In the genomic region with DNA sequence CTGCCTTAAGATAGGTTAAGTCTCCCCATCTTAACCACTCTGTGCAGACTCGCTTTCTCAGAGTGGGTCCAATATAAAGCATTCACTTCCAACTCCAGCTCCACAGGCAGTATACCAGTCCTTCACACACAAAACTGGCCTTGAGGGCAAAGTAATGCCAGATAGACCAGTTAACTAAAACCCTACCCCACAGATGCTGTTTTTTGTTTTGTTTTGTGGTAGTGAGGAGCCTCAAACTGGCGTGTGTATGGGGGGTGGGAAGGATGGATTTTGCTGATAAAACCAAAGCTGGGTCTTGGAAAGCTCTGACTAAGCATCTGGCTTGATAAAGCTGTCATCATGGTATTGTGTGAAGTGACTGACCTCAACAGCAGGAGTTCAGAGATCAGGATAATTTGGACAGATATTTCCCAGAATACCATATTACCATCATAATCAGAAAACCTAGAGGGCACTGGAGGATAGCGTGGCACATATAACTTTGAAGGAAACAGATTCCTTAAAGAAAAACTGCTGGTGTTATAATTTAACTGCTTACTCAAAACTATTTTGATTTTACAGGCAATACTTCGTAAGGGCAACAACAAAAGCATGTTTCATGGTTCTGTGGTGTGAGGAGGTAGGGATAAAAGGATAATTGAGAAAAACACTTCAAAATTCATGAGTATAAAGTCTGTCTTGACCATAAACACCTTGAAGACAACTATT, we compare ENCODE assay signal across 2 cellular contexts.
TF ChIP-seq lines count a peak whose summit lies in the region.

No MANE protein-coding gene starts in this region.

TF ChIP-seq in IMR-90, 13 proteins besides CTCF, POLR2A, EP300 and RAD21:
- TF ChIP-seq MAFK (IDR thresholded peaks at IDR 0.05; ENCODE audit: low read depth, low read length) (peak; percentile 58; the same call in 1 of the 2 replicates), NFE2L2 (IDR thresholded peaks at IDR 0.05; ENCODE audit: low read depth, low read length) (no peak)
TF ChIP-seq in IMR-90: peak in this region for 1.

TF ChIP-seq in K562, 482 proteins besides CTCF, POLR2A, EP300 and RAD21 (continues in another document):
- no peak for TF ChIP-seq SAFB2 (IDR thresholded peaks at IDR 0.05; ENCODE audit: borderline replicate concordance, low read depth, low read length, severe bottlenecking)
- peak; percentile 99 for TF ChIP-seq HMBOX1 (IDR thresholded peaks at IDR 0.05)
- peak; percentile 92 for TF ChIP-seq POLR2AphosphoS5 (IDR thresholded peaks at IDR 0.05; ENCODE audit: control insufficient read depth, insufficient read depth, low read depth, low read length)
- 0 out of 2 replicates have a peak, but pooled peaks have one; percentile 24 for TF ChIP-seq SIN3B (IDR thresholded peaks at IDR 0.05; ENCODE audit: low read depth)
- TF ChIP-seq SRSF9 (IDR thresholded peaks at IDR 0.05; ENCODE audit: borderline replicate concordance, low read depth, low read length), result no peak
- TF ChIP-seq NFIX (CRISPR knock-in tag; IDR thresholded peaks at IDR 0.05; ENCODE audit: low read depth), result no peak
- 0 out of 2 replicates have a peak, but pooled peaks have one; percentile 16 for TF ChIP-seq RFX1 (IDR thresholded peaks at IDR 0.05)
- peak in 1 of 2 experiments; percentile 87; a peak in 2 of 4 replicates for TF ChIP-seq TEAD1 (CRISPR knock-in tag; IDR thresholded peaks at IDR 0.05)
- no peak for TF ChIP-seq POLR2H (tag; IDR thresholded peaks at IDR 0.05; ENCODE audit: low read depth)
- TF ChIP-seq TOE1 (IDR thresholded peaks at IDR 0.05; ENCODE audit: borderline replicate concordance), result peak; percentile 70; the same call in 1 of the 2 replicates
- TF ChIP-seq TOE1 (CRISPR knock-in tag; IDR thresholded peaks at IDR 0.05; ENCODE audit: borderline replicate concordance, low read depth), result no peak
- peak; percentile 76 for TF ChIP-seq ZEB2 (IDR thresholded peaks at IDR 0.05)
- 0 out of 2 replicates have a peak, but pooled peaks have one; percentile 32 for TF ChIP-seq MXI1 (IDR thresholded peaks at IDR 0.05; ENCODE audit: low read depth, low read length)
- TF ChIP-seq ZBTB26 (CRISPR knock-in tag; IDR thresholded peaks at IDR 0.05), result no peak
- peak; percentile 85; the same call in 1 of the 2 replicates for TF ChIP-seq MTA1 (IDR thresholded peaks at IDR 0.05; ENCODE audit: borderline replicate concordance)
- TF ChIP-seq GTF2A2 (tag; IDR thresholded peaks at IDR 0.05), result no peak
- peak; percentile 98 for TF ChIP-seq DMBX1 (CRISPR knock-in tag; IDR thresholded peaks at IDR 0.05; ENCODE audit: borderline replicate concordance)
- TF ChIP-seq, protein P1, sequence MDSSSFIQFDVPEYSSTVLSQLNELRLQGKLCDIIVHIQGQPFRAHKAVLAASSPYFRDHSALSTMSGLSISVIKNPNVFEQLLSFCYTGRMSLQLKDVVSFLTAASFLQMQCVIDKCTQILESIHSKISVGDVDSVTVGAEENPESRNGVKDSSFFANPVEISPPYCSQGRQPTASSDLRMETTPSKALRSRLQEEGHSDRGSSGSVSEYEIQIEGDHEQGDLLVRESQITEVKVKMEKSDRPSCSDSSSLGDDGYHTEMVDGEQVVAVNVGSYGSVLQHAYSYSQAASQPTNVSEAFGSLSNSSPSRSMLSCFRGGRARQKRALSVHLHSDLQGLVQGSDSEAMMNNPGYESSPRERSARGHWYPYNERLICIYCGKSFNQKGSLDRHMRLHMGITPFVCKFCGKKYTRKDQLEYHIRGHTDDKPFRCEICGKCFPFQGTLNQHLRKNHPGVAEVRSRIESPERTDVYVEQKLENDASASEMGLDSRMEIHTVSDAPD (CRISPR knock-in tag; IDR thresholded peaks at IDR 0.05), result no peak
- peak; percentile 60 to 70 for TF ChIP-seq FOXK2 (conservative IDR thresholded peaks at IDR 0.05 in 1 of 2, IDR thresholded peaks at IDR 0.05 in 1 of 2; ENCODE audit: low read depth in 2 of 2)
- no peak for TF ChIP-seq POLR3A (IDR thresholded peaks at IDR 0.05; ENCODE audit: borderline replicate concordance, extremely low read depth, insufficient read depth, insufficient read length)
- peak; percentile 91 for TF ChIP-seq NFIC (IDR thresholded peaks at IDR 0.05)
- no peak for TF ChIP-seq SAFB (IDR thresholded peaks at IDR 0.05; ENCODE audit: borderline replicate concordance, low read depth, low read length)
- peak; percentile 91 for TF ChIP-seq ZNF175 (CRISPR knock-in tag; IDR thresholded peaks at IDR 0.05; ENCODE audit: low read depth)
- TF ChIP-seq TAF1 (IDR thresholded peaks at IDR 0.05; ENCODE audit: control insufficient read depth, extremely low read depth, insufficient read depth, low read length, severe bottlenecking), result no peak
- peak; percentile 81 for TF ChIP-seq ATF7 (IDR thresholded peaks at IDR 0.05)
- TF ChIP-seq ZSCAN32 (CRISPR knock-in tag; IDR thresholded peaks at IDR 0.05), result no peak
- peak; percentile 98 for TF ChIP-seq FOSL1 (tag; conservative IDR thresholded peaks at IDR 0.05)
- no peak; the same call in 1 of the 2 replicates for TF ChIP-seq ELF1 (tag; IDR thresholded peaks at IDR 0.05)
- TF ChIP-seq, protein P2, sequence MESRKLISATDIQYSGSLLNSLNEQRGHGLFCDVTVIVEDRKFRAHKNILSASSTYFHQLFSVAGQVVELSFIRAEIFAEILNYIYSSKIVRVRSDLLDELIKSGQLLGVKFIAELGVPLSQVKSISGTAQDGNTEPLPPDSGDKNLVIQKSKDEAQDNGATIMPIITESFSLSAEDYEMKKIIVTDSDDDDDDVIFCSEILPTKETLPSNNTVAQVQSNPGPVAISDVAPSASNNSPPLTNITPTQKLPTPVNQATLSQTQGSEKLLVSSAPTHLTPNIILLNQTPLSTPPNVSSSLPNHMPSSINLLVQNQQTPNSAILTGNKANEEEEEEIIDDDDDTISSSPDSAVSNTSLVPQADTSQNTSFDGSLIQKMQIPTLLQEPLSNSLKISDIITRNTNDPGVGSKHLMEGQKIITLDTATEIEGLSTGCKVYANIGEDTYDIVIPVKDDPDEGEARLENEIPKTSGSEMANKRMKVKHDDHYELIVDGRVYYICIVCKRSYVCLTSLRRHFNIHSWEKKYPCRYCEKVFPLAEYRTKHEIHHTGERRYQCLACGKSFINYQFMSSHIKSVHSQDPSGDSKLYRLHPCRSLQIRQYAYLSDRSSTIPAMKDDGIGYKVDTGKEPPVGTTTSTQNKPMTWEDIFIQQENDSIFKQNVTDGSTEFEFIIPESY (CRISPR knock-in tag; IDR thresholded peaks at IDR 0.05), result no peak
- no peak for TF ChIP-seq MCM3 (IDR thresholded peaks at IDR 0.05)
- TF ChIP-seq, protein P3, sequence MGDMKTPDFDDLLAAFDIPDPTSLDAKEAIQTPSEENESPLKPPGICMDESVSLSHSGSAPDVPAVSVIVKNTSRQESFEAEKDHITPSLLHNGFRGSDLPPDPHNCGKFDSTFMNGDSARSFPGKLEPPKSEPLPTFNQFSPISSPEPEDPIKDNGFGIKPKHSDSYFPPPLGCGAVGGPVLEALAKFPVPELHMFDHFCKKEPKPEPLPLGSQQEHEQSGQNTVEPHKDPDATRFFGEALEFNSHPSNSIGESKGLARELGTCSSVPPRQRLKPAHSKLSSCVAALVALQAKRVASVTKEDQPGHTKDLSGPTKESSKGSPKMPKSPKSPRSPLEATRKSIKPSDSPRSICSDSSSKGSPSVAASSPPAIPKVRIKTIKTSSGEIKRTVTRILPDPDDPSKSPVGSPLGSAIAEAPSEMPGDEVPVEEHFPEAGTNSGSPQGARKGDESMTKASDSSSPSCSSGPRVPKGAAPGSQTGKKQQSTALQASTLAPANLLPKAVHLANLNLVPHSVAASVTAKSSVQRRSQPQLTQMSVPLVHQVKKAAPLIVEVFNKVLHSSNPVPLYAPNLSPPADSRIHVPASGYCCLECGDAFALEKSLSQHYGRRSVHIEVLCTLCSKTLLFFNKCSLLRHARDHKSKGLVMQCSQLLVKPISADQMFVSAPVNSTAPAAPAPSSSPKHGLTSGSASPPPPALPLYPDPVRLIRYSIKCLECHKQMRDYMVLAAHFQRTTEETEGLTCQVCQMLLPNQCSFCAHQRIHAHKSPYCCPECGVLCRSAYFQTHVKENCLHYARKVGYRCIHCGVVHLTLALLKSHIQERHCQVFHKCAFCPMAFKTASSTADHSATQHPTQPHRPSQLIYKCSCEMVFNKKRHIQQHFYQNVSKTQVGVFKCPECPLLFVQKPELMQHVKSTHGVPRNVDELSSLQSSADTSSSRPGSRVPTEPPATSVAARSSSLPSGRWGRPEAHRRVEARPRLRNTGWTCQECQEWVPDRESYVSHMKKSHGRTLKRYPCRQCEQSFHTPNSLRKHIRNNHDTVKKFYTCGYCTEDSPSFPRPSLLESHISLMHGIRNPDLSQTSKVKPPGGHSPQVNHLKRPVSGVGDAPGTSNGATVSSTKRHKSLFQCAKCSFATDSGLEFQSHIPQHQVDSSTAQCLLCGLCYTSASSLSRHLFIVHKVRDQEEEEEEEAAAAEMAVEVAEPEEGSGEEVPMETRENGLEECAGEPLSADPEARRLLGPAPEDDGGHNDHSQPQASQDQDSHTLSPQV (IDR thresholded peaks at IDR 0.05), result no peak
- no peak for TF ChIP-seq HNRNPK (IDR thresholded peaks at IDR 0.05; ENCODE audit: low read depth, low read length, poor library complexity, severe bottlenecking)
- no peak for TF ChIP-seq TFAP4 (CRISPR knock-in tag; IDR thresholded peaks at IDR 0.05; ENCODE audit: borderline replicate concordance)
- TF ChIP-seq ZC3H8 (IDR thresholded peaks at IDR 0.05), result no peak
- TF ChIP-seq CBFA2T2 (conservative IDR thresholded peaks at IDR 0.05), result peak; percentile 97
- TF ChIP-seq FIP1L1 (IDR thresholded peaks at IDR 0.05; ENCODE audit: low read depth, low read length, poor library complexity, severe bottlenecking), result no peak
- peak; percentile 91 for TF ChIP-seq ZNF197 (CRISPR knock-in tag; IDR thresholded peaks at IDR 0.05; ENCODE audit: low read depth)
- TF ChIP-seq ZFP1 (CRISPR knock-in tag; IDR thresholded peaks at IDR 0.05), result no peak
- TF ChIP-seq ZNF609 (CRISPR knock-in tag; IDR thresholded peaks at IDR 0.05; ENCODE audit: borderline replicate concordance), result peak; percentile 73; the same call in 1 of the 2 replicates
- no peak for TF ChIP-seq YBX1 (IDR thresholded peaks at IDR 0.05)
